In genomic region chr11:3866836-3867208, GRCh38 we compare ENCODE assay signal across 11 cellular contexts. TPM values are rescaled to one million over a fixed set of nuclear protein-coding genes. Genes with fewer than 3 reads are reported as not detected.
DNase-seq lines count a peak whose midpoint lies in the region; ATAC-seq and TF ChIP-seq lines count a peak whose summit lies in the region.
"Had no signal": no experiment of that assay in that cellular context is flagged by ENCODE, and none has a peak within 500 bp of the region (broad histone marks: within the 10 kb centered on the region; RNA-seq: fewer than 3 reads in every experiment).

No MANE protein-coding gene starts in this region.

- H4K91ac ChIP-seq in H9 (ENCODE audit: insufficient read length, low read depth, low read length) = no peak overlapping the region

- H2BK120ac ChIP-seq in H9 (ENCODE audit: low read depth, low read length, poor library complexity, severe bottlenecking) = no peak overlapping the region

- no peak overlapping the region for H3K4ac ChIP-seq in H9 (ENCODE audit: low read depth, low read length)

- H3K27me3 ChIP-seq in lower lobe of right lung (ENCODE audit: low read depth) (no peaks in the 10 kb centered on the region), subcutaneous abdominal adipose tissue (ENCODE audit: control insufficient read depth in 5 of 5, insufficient read depth in 4 of 5, low read length in 5 of 5) (no peaks in the 10 kb centered on the region), foreskin keratinocyte (no peaks in the 10 kb centered on the region), H9 (ENCODE audit: insufficient read depth, low read length) (no peaks in the 10 kb centered on the region)

- H3K9me3 ChIP-seq in lower lobe of right lung = no peaks in the 10 kb centered on the region
- no peaks in the 10 kb centered on the region for H3K9me3 ChIP-seq in subcutaneous abdominal adipose tissue (ENCODE audit: control insufficient read depth in 5 of 5, low read length in 5 of 5)
- H3K9me3 ChIP-seq in H9 (ENCODE audit: control insufficient read depth, low read depth, low read length) = no peaks in the 10 kb centered on the region

- H3K4me1 ChIP-seq in lower lobe of right lung (peaks cover 58% of the 10 kb centered on the region), subcutaneous abdominal adipose tissue (ENCODE audit: control insufficient read depth in 5 of 5, insufficient read depth in 5 of 5, low read length in 5 of 5) (peaks cover 6 to 50% (median 42%) of the 10 kb centered on the region in 5 donors), foreskin keratinocyte (peaks cover 31% of the 10 kb centered on the region), H9 (ENCODE audit: insufficient read depth, low read length) (peaks cover 6% of the 10 kb centered on the region)

- H3K27ac Mint-ChIP-seq in activated naive CD4-positive, alpha-beta T cell treated with anti-CD3 and anti-CD28 coated beads for 36 hours = peak overlapping the region; percentile 90
- H3K27ac Mint-ChIP-seq in activated CD8-positive, alpha-beta T cell treated with anti-CD3 and anti-CD28 coated beads, Interleukin-2, amount 10 ng/mL, durations not matched to agents 7 days and 5 days = peak overlapping the region; percentile 48
- H3K27ac Mint-ChIP-seq in H9 = no peak overlapping the region

- H3K27ac ChIP-seq in lower lobe of right lung = peak overlapping the region; percentile 69
- H3K27ac ChIP-seq in subcutaneous abdominal adipose tissue (ENCODE audit: low read depth, low read length) = peak overlapping the region; percentile 60
- H3K27ac ChIP-seq in foreskin keratinocyte = no peak overlapping the region
- no peak overlapping the region for H3K27ac ChIP-seq in H9 (ENCODE audit: insufficient read length, low read depth, low read length)

- H4K5ac ChIP-seq in H9 (ENCODE audit: insufficient read length, low read depth, low read length) = no peak overlapping the region

- peaks cover 83% of the 10 kb centered on the region for H3K4me1 Mint-ChIP-seq in activated naive CD4-positive, alpha-beta T cell treated with anti-CD3 and anti-CD28 coated beads for 36 hours (ENCODE audit: low read depth)
- peaks cover 89% of the 10 kb centered on the region for H3K4me1 Mint-ChIP-seq in activated CD8-positive, alpha-beta T cell treated with anti-CD3 and anti-CD28 coated beads, Interleukin-2, amount 10 ng/mL, durations not matched to agents 7 days and 5 days (ENCODE audit: low read depth)
- H3K4me1 Mint-ChIP-seq in H9 = peaks cover 18 to 19% of the 10 kb centered on the region in 2 experiments

- POLR2A ChIA-PET in activated CD8-positive, alpha-beta T cell treated with anti-CD3 and anti-CD28 coated beads, Interleukin-2, amount 10 ng/mL, durations not matched to agents 7 days and 5 days (lab: Charles Lee) = interaction anchor here (0.6 to 1.7 kb wide), 3 partner anchors 12 to 30 kb away, joined by 3 to 12 read pairs (median 4); partner anchors contain the start of gene STIM1

- ATAC-seq in activated CD8-positive, alpha-beta T cell treated with anti-CD3 and anti-CD28 coated beads, Interleukin-2, amount 10 ng/mL, durations not matched to agents 7 days and 5 days = no peak
- ATAC-seq in lower lobe of right lung (no peak), foreskin keratinocyte (no peak)
- ATAC-seq: HCT116 had no signal

- no peak overlapping the region for H3K4me3 ChIP-seq in lower lobe of right lung
- no peak overlapping the region for H3K4me3 ChIP-seq in subcutaneous abdominal adipose tissue (ENCODE audit: low read depth in 1 of 5, low read length in 5 of 5)

- H3K27me3 Mint-ChIP-seq in activated naive CD4-positive, alpha-beta T cell treated with anti-CD3 and anti-CD28 coated beads for 36 hours (ENCODE audit: low read depth) = no peaks in the 10 kb centered on the region
- no peaks in the 10 kb centered on the region for H3K27me3 Mint-ChIP-seq in activated CD8-positive, alpha-beta T cell treated with anti-CD3 and anti-CD28 coated beads, Interleukin-2, amount 10 ng/mL, durations not matched to agents 7 days and 5 days (ENCODE audit: low read depth)
- H3K27me3 Mint-ChIP-seq in H9 (ENCODE audit: low read depth) = peaks cover 7% of the 10 kb centered on the region

- no peak overlapping the region for H3K56ac ChIP-seq in H9 (ENCODE audit: insufficient read length, low read depth, low read length)

- no peak overlapping the region for H2BK5ac ChIP-seq in H9 (ENCODE audit: insufficient read length, low read length)

- no peak overlapping the region for H2BK15ac ChIP-seq in H9 (ENCODE audit: low read depth, low read length)

- DNase-seq in activated naive CD4-positive, alpha-beta T cell treated with anti-CD3 and anti-CD28 coated beads for 36 hours = no peak
- no peak for DNase-seq in activated naive CD4-positive, alpha-beta T cell treated with Interleukin-2 at 50 U/mL for 16 hours
- DNase-seq in activated CD8-positive, alpha-beta T cell treated with anti-CD3 and anti-CD28 coated beads, Interleukin-2, amount 10 ng/mL, durations not matched to agents 7 days and 5 days = no peak
- DNase-seq in lower lobe of right lung (no peak), foreskin keratinocyte (no peak), H9 (no peak)
- no peak for DNase-seq in NK-92 treated with Interleukin-12 subunit alpha and Interleukin-12 subunit beta, amount 100 ng/mL, for 24 hours (lab: John Stamatoyannopoulos, UW)
- DNase-seq: aorta, NCI-H2029 treated with DMSO at 0.1 percent for 48 hours had no signal

- no peak overlapping the region for H2BK20ac ChIP-seq in H9 (ENCODE audit: low read depth, low read length, poor library complexity, severe bottlenecking)

- TF ChIP-seq CTCF in lower lobe of right lung (IDR thresholded peaks at IDR 0.05) (no peak), foreskin keratinocyte (conservative IDR thresholded peaks at IDR 0.05) (no peak), H9 (conservative IDR thresholded peaks at IDR 0.05) (no peak)

- no peaks in the 10 kb centered on the region for H3K79me2 ChIP-seq in H9 (ENCODE audit: insufficient read depth, low read length)

- H3K79me1 ChIP-seq in H9 (ENCODE audit: insufficient read depth, low read depth, low read length, poor library complexity, severe bottlenecking) = no peaks in the 10 kb centered on the region

- H3K23me2 ChIP-seq in H9 (ENCODE audit: insufficient read length, low read depth, low read length, poor library complexity, severe bottlenecking) = no peaks in the 10 kb centered on the region

- H3K36me3 ChIP-seq in lower lobe of right lung (no peaks in the 10 kb centered on the region), subcutaneous abdominal adipose tissue (ENCODE audit: control insufficient read depth in 5 of 5, insufficient read depth in 5 of 5, low read length in 5 of 5) (no peaks in the 10 kb centered on the region)

- no peak overlapping the region for H3K23ac ChIP-seq in H9 (ENCODE audit: insufficient read length, low read depth, low read length)

- no peak overlapping the region for H3K14ac ChIP-seq in H9 (ENCODE audit: insufficient read depth, low read length)

- H3T11ph ChIP-seq in H9 (ENCODE audit: low read length) = no peak overlapping the region

- intact Hi-C loops in activated naive CD4-positive, alpha-beta T cell treated with anti-CD3 and anti-CD28 coated beads for 36 hours (cut with micrococcal nuclease) = loop anchor here (1.0 kb wide), 1 partner anchor 38 kb away; no protein-coding TSS in a partner anchor
- intact Hi-C loops in lower lobe of right lung (cut with DNase I) = no loop called here

- no peak overlapping the region for H3K4me2 ChIP-seq in H9 (ENCODE audit: insufficient read depth, insufficient read length, low read length)

- H4K8ac ChIP-seq in H9 (replicated peaks; ENCODE audit: insufficient read length, low read depth, low read length) = no peak overlapping the region

- H3K4me3 Mint-ChIP-seq in activated naive CD4-positive, alpha-beta T cell treated with anti-CD3 and anti-CD28 coated beads for 36 hours = peak overlapping the region; percentile 36
- no peak overlapping the region for H3K4me3 Mint-ChIP-seq in activated CD8-positive, alpha-beta T cell treated with anti-CD3 and anti-CD28 coated beads, Interleukin-2, amount 10 ng/mL, durations not matched to agents 7 days and 5 days
- no peak overlapping the region for H3K4me3 Mint-ChIP-seq in H9

- H2AK5ac ChIP-seq in H9 (ENCODE audit: insufficient read length, low read length) = no peak overlapping the region

- no peak overlapping the region for H2AFZ ChIP-seq in H9 (ENCODE audit: low read length)

- H3K9me3 Mint-ChIP-seq in activated naive CD4-positive, alpha-beta T cell treated with anti-CD3 and anti-CD28 coated beads for 36 hours = peaks cover under 1% of the 10 kb centered on the region
- no peaks in the 10 kb centered on the region for H3K9me3 Mint-ChIP-seq in activated CD8-positive, alpha-beta T cell treated with anti-CD3 and anti-CD28 coated beads, Interleukin-2, amount 10 ng/mL, durations not matched to agents 7 days and 5 days (ENCODE audit: insufficient read depth)
- no peaks in the 10 kb centered on the region for H3K9me3 Mint-ChIP-seq in H9

- no peak overlapping the region for H3K18ac ChIP-seq in H9 (ENCODE audit: insufficient read length, low read depth, low read length)

- H2BK12ac ChIP-seq in H9 (ENCODE audit: insufficient read length, low read depth, low read length) = no peak overlapping the region

- H3K36me3 Mint-ChIP-seq in activated naive CD4-positive, alpha-beta T cell treated with anti-CD3 and anti-CD28 coated beads for 36 hours (ENCODE audit: low read depth) = peaks cover 2% of the 10 kb centered on the region
- H3K36me3 Mint-ChIP-seq in activated CD8-positive, alpha-beta T cell treated with anti-CD3 and anti-CD28 coated beads, Interleukin-2, amount 10 ng/mL, durations not matched to agents 7 days and 5 days (ENCODE audit: low read depth) = peaks cover 42% of the 10 kb centered on the region
- H3K36me3 Mint-ChIP-seq in H9 (ENCODE audit: insufficient read depth in 1 of 3, low read depth in 3 of 3) = no peaks in the 10 kb centered on the region

- H4K20me1 ChIP-seq in H9 (ENCODE audit: control insufficient read depth, insufficient read depth, insufficient read length) = no peaks in the 10 kb centered on the region

- CTCF ChIA-PET in activated naive CD4-positive, alpha-beta T cell treated with anti-CD3 and anti-CD28 coated beads for 36 hours (lab: Charles Lee) = interaction anchor here (0.8 to 8.8 kb wide), 5 partner anchors 10 to 206 kb away, joined by 3 to 95 read pairs (median 4); partner anchors contain the start of genes RHOG and STIM1
- CTCF ChIA-PET in activated CD8-positive, alpha-beta T cell treated with anti-CD3 and anti-CD28 coated beads, Interleukin-2, amount 10 ng/mL, durations not matched to agents 7 days and 5 days (lab: Charles Lee) = interaction anchor here (1.0 to 9.5 kb wide), 8 partner anchors 8 to 206 kb away, joined by 3 to 133 read pairs (median 5); partner anchors contain the start of gene STIM1

- H3K9ac ChIP-seq in subcutaneous abdominal adipose tissue (ENCODE audit: low read length in 5 of 5) = peak overlapping the region in 1 of 5 donors; percentile 57
- H3K9ac ChIP-seq in H9 (ENCODE audit: extremely low read depth, insufficient read length, low read length) = no peak overlapping the region

RNA-seq across cellular contexts. Expression of gene STIM1, which starts 11.4 kb away (rescaled TPM):
- total RNA-seq in activated naive CD4-positive, alpha-beta T cell treated with anti-CD3 and anti-CD28 coated beads for 36 hours = 10 to 100 TPM; 62.9 to 68.5 TPM
- 100 to 1,000 TPM in 1 of 2 experiments, 10 to 100 TPM in 1; 97.3 to 104 TPM for total RNA-seq in activated CD8-positive, alpha-beta T cell treated with anti-CD3 and anti-CD28 coated beads, Interleukin-2, amount 10 ng/mL, durations not matched to agents 7 days and 5 days
- total RNA-seq in lower lobe of right lung (59.5 TPM), foreskin keratinocyte (22.8 and 24.7 TPM in 2 replicates), H9 (2021) (15.2 and 15.6 TPM in 2 replicates)
- polyA plus RNA-seq in foreskin keratinocyte = 13.0 and 13.6 TPM in 2 replicates

RNA-seq across cellular contexts. Expression of gene RHOG, which starts 26.1 kb away (rescaled TPM):
- 100 to 1,000 TPM; 142 TPM for total RNA-seq in activated naive CD4-positive, alpha-beta T cell treated with anti-CD3 and anti-CD28 coated beads for 36 hours
- total RNA-seq in activated CD8-positive, alpha-beta T cell treated with anti-CD3 and anti-CD28 coated beads, Interleukin-2, amount 10 ng/mL, durations not matched to agents 7 days and 5 days = 100 to 1,000 TPM; 173 to 191 TPM
- total RNA-seq in lower lobe of right lung (86.5 TPM), foreskin keratinocyte (45.9 and 47.2 TPM in 2 replicates), H9 (2021) (24.9 and 26.4 TPM in 2 replicates)
- 82.9 and 88.5 TPM in 2 replicates for polyA plus RNA-seq in foreskin keratinocyte

RNA-seq across cellular contexts. Expression of gene PGAP2, which starts 58.5 kb away (rescaled TPM):
- total RNA-seq in activated naive CD4-positive, alpha-beta T cell treated with anti-CD3 and anti-CD28 coated beads for 36 hours = 10 to 100 TPM; 38.9 to 40.8 TPM
- 10 to 100 TPM; 23.8 to 25.7 TPM for total RNA-seq in activated CD8-positive, alpha-beta T cell treated with anti-CD3 and anti-CD28 coated beads, Interleukin-2, amount 10 ng/mL, durations not matched to agents 7 days and 5 days
- total RNA-seq in lower lobe of right lung (23.8 TPM), foreskin keratinocyte (19.8 and 20.5 TPM in 2 replicates), H9 (2021) (36.1 and 37.4 TPM in 2 replicates)
- polyA plus RNA-seq in foreskin keratinocyte = 25.5 and 26.8 TPM in 2 replicates

Comparison
In these comparisons a context has a peak if more than half of its experiments do, and no peak if none do; other contexts are left out.
1. H3K27ac Mint-ChIP-seq: peak in activated naive CD4-positive, alpha-beta T cell treated with anti-CD3 and anti-CD28 coated beads for 36 hours (single experiment) and activated CD8-positive, alpha-beta T cell treated with anti-CD3 and anti-CD28 coated beads, Interleukin-2, amount 10 ng/mL, durations not matched to agents 7 days and 5 days (single experiment); none in H9 (0 of 3).
2. H3K27ac ChIP-seq: peak in lower lobe of right lung (single experiment) and subcutaneous abdominal adipose tissue (single experiment); none in foreskin keratinocyte (single experiment) and H9 (single experiment).